ENCODE assay signal across 15 cellular contexts in genomic region chr4:168655182-168655581, GRCh38.
DNase-seq lines count a peak whose midpoint lies in the region; TF ChIP-seq lines count a peak whose summit lies in the region.
"Had no signal": no experiment of that assay in that cellular context is flagged by ENCODE, and none has a peak within 500 bp of the region (broad histone marks: within the 10 kb centered on the region; RNA-seq: fewer than 3 reads in every experiment).

No MANE protein-coding gene starts in this region.

- no peaks in the 10 kb centered on the region for H3K27me3 Mint-ChIP-seq in MCF 10A (ENCODE audit: insufficient read depth, unreplicated experiment)

- CTCF ChIA-PET in MCF 10A (lab: Yijun Ruan, JAX) = interaction anchor here (0.6 to 1.6 kb wide), 10 partner anchors 21 to 268 kb away, joined by 3 to 7 read pairs (median 3); no protein-coding TSS in a partner anchor

- TF ChIP-seq EP300 in suprapubic skin (IDR thresholded peaks at IDR 0.05) = no peak

- WGBS in suprapubic skin = 33% methylated on average over 3 of the region's 3 CpGs

- H3K9ac ChIP-seq in mucosa of rectum (ENCODE audit: low read depth in 1 of 2, low read length in 2 of 2) = peak overlapping the region; percentile 48 to 72
- H3K9ac ChIP-seq: BLaER1 had no signal

- H3K4me1 ChIP-seq in mucosa of rectum (ENCODE audit: control insufficient read depth in 2 of 2, insufficient read depth in 2 of 2, low read length in 2 of 2) = peaks cover 7 to 8% of the 10 kb centered on the region in 2 donors
- peaks cover 28% of the 10 kb centered on the region for H3K4me1 ChIP-seq in suprapubic skin

- TF ChIP-seq CTCF in MCF 10A (IDR thresholded peaks at IDR 0.05; ENCODE audit: unreplicated experiment) (no peak), suprapubic skin (IDR thresholded peaks at IDR 0.05) (no peak), GM20000 (IDR thresholded peaks at IDR 0.05; ENCODE audit: extremely low read depth, missing control alignments) (no peak)

- H3K9me3 Mint-ChIP-seq in MCF 10A (ENCODE audit: unreplicated experiment) = no peaks in the 10 kb centered on the region
- H3K9me3 Mint-ChIP-seq: T-cell had no signal

- DNase-seq in NCI-H69 (lab: John Stamatoyannopoulos, UW) (peak; percentile 70), MCF 10A (ENCODE audit: unreplicated experiment) (no peak), suprapubic skin (ENCODE audit: low spot score in 2 of 2) (no peak), SIG-M5 treated with dmso at 0.1 percent for 504 hours (lab: John Stamatoyannopoulos, UW; ENCODE audit: unreplicated experiment) (no peak), HUDEP-2 (lab: John Stamatoyannopoulos, UW; ENCODE audit: unreplicated experiment in 76 of 76) (no peak), GM20000 (ENCODE audit: low spot score) (no peak)
- DNase-seq: activated effector memory CD4-positive, alpha-beta T cell treated with anti-CD3 and anti-CD28 coated beads, Interleukin-2, amount 50 U/mL, for 16 hours; amygdala; DMS153; right cardiac atrium; substantia nigra; T-cell had no signal

- H3K27ac ChIP-seq in mucosa of rectum (ENCODE audit: low read depth in 2 of 2, low read length in 2 of 2) = peak overlapping the region; percentile 50 to 69
- peak overlapping the region; percentile 61 for H3K27ac ChIP-seq in suprapubic skin
- H3K27ac ChIP-seq: BLaER1, RWPE1 had no signal

- H3K27me3 ChIP-seq in mucosa of rectum (ENCODE audit: control insufficient read depth in 2 of 2, insufficient read depth in 2 of 2, low read length in 2 of 2) = no peaks in the 10 kb centered on the region
- no peaks in the 10 kb centered on the region for H3K27me3 ChIP-seq in suprapubic skin
- H3K27me3 ChIP-seq: BLaER1 had no signal

- peak overlapping the region; percentile 23 for H3K4me3 Mint-ChIP-seq in MCF 10A (ENCODE audit: unreplicated experiment)
- H3K4me3 Mint-ChIP-seq: T-cell had no signal

- peak overlapping the region; percentile 77 for H3K27ac Mint-ChIP-seq in MCF 10A (ENCODE audit: low read depth, unreplicated experiment)
- H3K27ac Mint-ChIP-seq: T-cell had no signal

- H3K36me3 Mint-ChIP-seq in MCF 10A (ENCODE audit: insufficient read depth, unreplicated experiment) = no peaks in the 10 kb centered on the region
- H3K36me3 Mint-ChIP-seq: T-cell had no signal

- BruUV-seq in MCF 10A (replicated peaks; lab: Mats Ljungman, UMichigan) = no TSS peak

- POLR2A ChIA-PET in MCF 10A (lab: Yijun Ruan, JAX) = interaction anchor here (1.0 to 4.2 kb wide), 13 partner anchors 18 to 180 kb away, joined by 3 to 31 read pairs (median 6); no protein-coding TSS in a partner anchor

- H3K36me3 ChIP-seq in mucosa of rectum (ENCODE audit: control insufficient read depth in 2 of 2, insufficient read depth in 2 of 2, low read length in 2 of 2) (no peaks in the 10 kb centered on the region), suprapubic skin (no peaks in the 10 kb centered on the region)
- H3K36me3 ChIP-seq: BLaER1 had no signal

- H3K4me3 ChIP-seq in mucosa of rectum (ENCODE audit: low read length in 2 of 2) (peak overlapping the region; percentile 69 to 77), suprapubic skin (peak overlapping the region; percentile 1)
- H3K4me3 ChIP-seq: BLaER1 had no signal

- intact Hi-C loops in MCF 10A (cut with micrococcal nuclease) = no loop called here

- TF ChIP-seq POLR2A in suprapubic skin (IDR thresholded peaks at IDR 0.05) = no peak

- no peaks in the 10 kb centered on the region for H3K9me3 ChIP-seq in mucosa of rectum (ENCODE audit: control insufficient read depth in 2 of 2, low read length in 2 of 2)
- H3K9me3 ChIP-seq in suprapubic skin = no peaks in the 10 kb centered on the region
- H3K9me3 ChIP-seq: BLaER1 had no signal

- H3K4me1 Mint-ChIP-seq in MCF 10A (ENCODE audit: insufficient read depth, unreplicated experiment) = peaks cover 40% of the 10 kb centered on the region
